Comparison of ENCODE assay signal across 7 cellular contexts in the genomic region with DNA sequence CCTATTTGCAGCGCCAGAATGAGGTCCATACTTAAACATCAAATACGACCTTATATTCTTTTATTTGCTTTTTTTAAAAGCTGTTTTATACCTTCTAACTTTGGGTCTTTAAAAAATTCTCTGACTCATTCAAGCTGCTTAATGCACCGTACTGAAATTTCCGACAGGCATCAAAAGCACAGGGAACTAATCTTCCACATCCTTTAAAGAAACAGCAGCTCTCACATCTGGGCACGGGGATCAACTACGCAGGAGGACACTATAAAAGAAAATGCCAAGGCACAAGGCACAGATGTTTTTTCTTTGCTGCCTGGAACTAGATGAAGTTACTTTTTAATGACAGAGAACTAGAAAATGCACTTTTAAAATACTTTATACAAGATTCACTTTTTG.
"Had no signal": no experiment of that assay in that cellular context is flagged by ENCODE, and none has a peak within 500 bp of the region (broad histone marks: within the 10 kb centered on the region; RNA-seq: fewer than 3 reads in every experiment).

No MANE protein-coding gene starts in this region.

- H3K27ac ChIP-seq: heart left ventricle, neutrophil had no signal

- H3K9me3 Mint-ChIP-seq: activated CD4-positive, alpha-beta T cell treated with anti-CD3 and anti-CD28 coated beads, Interleukin-2, amount 10 ng/mL, durations not matched to agents 24 days and 14 days; activated T-helper 17 cell treated with anti-CD3 and anti-CD28 coated beads, Interleukin-2, amount 50 U/mL, for 72 hours had no signal

- DNase-seq: activated T-cell treated with anti-CD3 and anti-CD28 coated beads for 4 hours, amniotic stem cell had no signal

- H3K27me3 Mint-ChIP-seq: activated CD4-positive, alpha-beta T cell treated with anti-CD3 and anti-CD28 coated beads, Interleukin-2, amount 10 ng/mL, durations not matched to agents 24 days and 14 days; progenitor cell of endocrine pancreas had no signal

- H3K27me3 ChIP-seq: heart left ventricle, neutrophil had no signal

- H3K4me3 Mint-ChIP-seq: activated CD4-positive, alpha-beta T cell treated with anti-CD3 and anti-CD28 coated beads, Interleukin-2, amount 10 ng/mL, durations not matched to agents 24 days and 14 days; activated T-helper 17 cell treated with anti-CD3 and anti-CD28 coated beads, Interleukin-2, amount 50 U/mL, for 72 hours had no signal

- H3K27ac Mint-ChIP-seq: activated CD4-positive, alpha-beta T cell treated with anti-CD3 and anti-CD28 coated beads, Interleukin-2, amount 10 ng/mL, durations not matched to agents 24 days and 14 days; activated T-helper 17 cell treated with anti-CD3 and anti-CD28 coated beads, Interleukin-2, amount 50 U/mL, for 72 hours; progenitor cell of endocrine pancreas had no signal

- H3K4me3 ChIP-seq: heart left ventricle had no signal

- H3K9me3 ChIP-seq: heart left ventricle, neutrophil had no signal

- H3K36me3 ChIP-seq: heart left ventricle, neutrophil had no signal
